In the genomic region with DNA sequence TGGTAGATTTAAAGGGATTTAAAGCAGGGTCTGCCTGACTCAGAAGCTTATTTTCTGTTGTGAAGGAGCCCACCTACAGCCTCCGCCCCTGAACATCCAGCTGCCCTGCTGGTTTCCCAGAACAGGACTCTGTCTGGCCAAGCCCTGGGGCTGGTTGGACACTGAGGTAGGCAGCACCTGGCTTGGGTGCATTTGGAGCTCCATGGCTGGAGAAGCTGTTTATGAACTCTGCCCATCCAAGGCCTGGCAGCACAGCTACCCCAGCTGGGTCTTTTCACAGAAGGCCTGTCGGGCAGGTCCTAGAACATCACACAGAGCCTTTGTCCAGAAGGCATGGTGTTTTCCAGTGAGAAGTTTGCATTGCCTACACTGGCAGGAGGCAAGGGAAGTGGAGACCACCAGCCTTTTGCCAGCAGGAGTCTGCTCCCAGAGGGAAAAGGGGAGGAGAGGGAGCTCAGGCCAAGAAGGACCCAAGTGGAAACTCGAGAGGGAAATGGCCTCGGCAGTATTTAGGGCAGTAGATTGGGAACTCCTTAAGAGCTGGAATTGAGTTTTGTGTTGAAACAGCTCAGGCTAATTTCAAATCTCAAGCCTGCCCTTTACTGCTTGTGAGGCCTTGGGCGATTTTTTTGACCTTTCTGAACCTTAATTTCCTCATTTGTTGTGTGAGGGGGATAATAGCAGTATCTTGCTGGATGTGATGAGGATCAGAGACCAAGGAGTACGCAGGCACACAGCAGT, we compare ENCODE assay signal across 1 cellular context.
TF ChIP-seq lines count a peak whose summit lies in the region.

No MANE protein-coding gene starts in this region.

TF ChIP-seq in SK-N-SH, 30 proteins besides CTCF, POLR2A, EP300 and RAD21:
- TF ChIP-seq USF1 (IDR thresholded peaks at IDR 0.05; ENCODE audit: borderline replicate concordance, low read depth) (no peak), RXRA (IDR thresholded peaks at IDR 0.05; ENCODE audit: borderline replicate concordance, low read depth) (no peak), YY1 (IDR thresholded peaks at IDR 0.05; ENCODE audit: low read depth) (no peak), NRF1 (IDR thresholded peaks at IDR 0.05; ENCODE audit: low read depth, low read length) (no peak), POLR2AphosphoS5 (IDR thresholded peaks at IDR 0.05; ENCODE audit: low read depth, low read length) (no peak), ELF1 (IDR thresholded peaks at IDR 0.05) (no peak), MEF2A (IDR thresholded peaks at IDR 0.05; ENCODE audit: borderline replicate concordance, low read depth) (no peak), GABPA (IDR thresholded peaks at IDR 0.05; ENCODE audit: low read depth) (no peak), NFIC (IDR thresholded peaks at IDR 0.05; ENCODE audit: borderline replicate concordance) (no peak), SIN3A (IDR thresholded peaks at IDR 0.05; ENCODE audit: borderline replicate concordance, low read depth, low read length) (no peak), JUND (IDR thresholded peaks at IDR 0.05) (no peak), REST (IDR thresholded peaks at IDR 0.05; ENCODE audit: low read depth, low read length) (no peak), TAF1 (IDR thresholded peaks at IDR 0.05; ENCODE audit: borderline replicate concordance, low read depth, low read length) (no peak), RCOR1 (IDR thresholded peaks at IDR 0.05; ENCODE audit: low read length) (no peak), CHD2 (IDR thresholded peaks at IDR 0.05; ENCODE audit: low read length, partially characterized antibody) (no peak), RFX5 (IDR thresholded peaks at IDR 0.05; ENCODE audit: low read length) (no peak)
- TF ChIP-seq, protein P1, sequence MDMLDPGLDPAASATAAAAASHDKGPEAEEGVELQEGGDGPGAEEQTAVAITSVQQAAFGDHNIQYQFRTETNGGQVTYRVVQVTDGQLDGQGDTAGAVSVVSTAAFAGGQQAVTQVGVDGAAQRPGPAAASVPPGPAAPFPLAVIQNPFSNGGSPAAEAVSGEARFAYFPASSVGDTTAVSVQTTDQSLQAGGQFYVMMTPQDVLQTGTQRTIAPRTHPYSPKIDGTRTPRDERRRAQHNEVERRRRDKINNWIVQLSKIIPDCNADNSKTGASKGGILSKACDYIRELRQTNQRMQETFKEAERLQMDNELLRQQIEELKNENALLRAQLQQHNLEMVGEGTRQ (IDR thresholded peaks at IDR 0.05; ENCODE audit: borderline replicate concordance, low read depth, low read length), result no peak
